In the genomic region with DNA sequence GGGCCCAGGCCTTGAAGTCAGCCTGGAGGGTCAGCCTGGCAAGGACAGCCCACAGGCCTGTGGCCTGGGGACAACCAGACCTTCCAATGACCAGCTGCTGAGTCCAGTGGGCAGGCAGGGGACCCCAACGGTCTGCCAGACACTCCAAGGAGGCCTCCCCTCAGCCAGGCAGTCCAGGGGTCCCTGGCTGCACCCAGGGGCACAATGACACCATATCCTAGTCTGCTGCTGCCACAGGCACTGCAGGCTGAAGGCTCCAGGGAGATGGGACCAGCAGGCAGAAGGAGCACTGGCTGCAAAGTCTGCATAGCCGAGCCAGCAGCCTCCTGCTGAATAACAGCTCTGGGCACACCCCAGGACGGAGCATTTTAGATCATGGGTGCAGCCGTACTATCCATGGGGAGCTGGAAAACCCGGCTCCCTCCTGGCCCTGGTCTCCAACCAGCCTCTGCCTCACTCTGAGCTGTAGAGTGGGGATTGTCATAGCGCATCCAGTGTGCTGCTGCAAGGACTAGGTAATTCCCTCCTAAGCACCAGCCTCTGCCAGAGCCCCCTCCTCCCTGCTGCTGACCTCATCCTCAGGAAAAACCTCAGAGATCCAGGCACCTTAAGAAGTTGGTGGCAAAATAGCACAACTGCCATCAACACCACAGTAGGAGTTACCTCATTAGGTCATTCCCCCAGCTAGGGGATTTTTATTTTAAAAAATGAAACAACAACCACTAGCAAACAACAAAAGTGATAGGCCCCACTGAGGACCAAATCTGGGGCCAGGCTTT, we compare ENCODE assay signal across 1 cellular context.
TF ChIP-seq lines count a peak whose summit lies in the region.

No MANE protein-coding gene starts in this region.

TF ChIP-seq in K562, 482 proteins besides CTCF, POLR2A, EP300 and RAD21 (continued from another document and continues in another):
- TF ChIP-seq, protein P1, sequence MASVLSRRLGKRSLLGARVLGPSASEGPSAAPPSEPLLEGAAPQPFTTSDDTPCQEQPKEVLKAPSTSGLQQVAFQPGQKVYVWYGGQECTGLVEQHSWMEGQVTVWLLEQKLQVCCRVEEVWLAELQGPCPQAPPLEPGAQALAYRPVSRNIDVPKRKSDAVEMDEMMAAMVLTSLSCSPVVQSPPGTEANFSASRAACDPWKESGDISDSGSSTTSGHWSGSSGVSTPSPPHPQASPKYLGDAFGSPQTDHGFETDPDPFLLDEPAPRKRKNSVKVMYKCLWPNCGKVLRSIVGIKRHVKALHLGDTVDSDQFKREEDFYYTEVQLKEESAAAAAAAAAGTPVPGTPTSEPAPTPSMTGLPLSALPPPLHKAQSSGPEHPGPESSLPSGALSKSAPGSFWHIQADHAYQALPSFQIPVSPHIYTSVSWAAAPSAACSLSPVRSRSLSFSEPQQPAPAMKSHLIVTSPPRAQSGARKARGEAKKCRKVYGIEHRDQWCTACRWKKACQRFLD (CRISPR knock-in tag; IDR thresholded peaks at IDR 0.05), result peak; percentile 64
- no peak for TF ChIP-seq ZNF696 (CRISPR knock-in tag; conservative IDR thresholded peaks at IDR 0.05)
- no peak for TF ChIP-seq TSC22D4 (tag; IDR thresholded peaks at IDR 0.05)
- TF ChIP-seq RHOXF2B (CRISPR knock-in tag; conservative IDR thresholded peaks at IDR 0.05), result no peak
- TF ChIP-seq, protein P2, sequence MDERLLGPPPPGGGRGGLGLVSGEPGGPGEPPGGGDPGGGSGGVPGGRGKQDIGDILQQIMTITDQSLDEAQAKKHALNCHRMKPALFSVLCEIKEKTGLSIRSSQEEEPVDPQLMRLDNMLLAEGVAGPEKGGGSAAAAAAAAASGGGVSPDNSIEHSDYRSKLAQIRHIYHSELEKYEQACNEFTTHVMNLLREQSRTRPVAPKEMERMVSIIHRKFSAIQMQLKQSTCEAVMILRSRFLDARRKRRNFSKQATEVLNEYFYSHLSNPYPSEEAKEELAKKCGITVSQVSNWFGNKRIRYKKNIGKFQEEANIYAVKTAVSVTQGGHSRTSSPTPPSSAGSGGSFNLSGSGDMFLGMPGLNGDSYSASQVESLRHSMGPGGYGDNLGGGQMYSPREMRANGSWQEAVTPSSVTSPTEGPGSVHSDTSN (CRISPR knock-in tag; IDR thresholded peaks at IDR 0.05; ENCODE audit: low read depth), result no peak
- TF ChIP-seq, protein P2 (tag; conservative IDR thresholded peaks at IDR 0.05; ENCODE audit: low read depth), result no peak
- TF ChIP-seq ILF3 (IDR thresholded peaks at IDR 0.05; ENCODE audit: borderline replicate concordance), result no peak
- TF ChIP-seq PCBP1 (IDR thresholded peaks at IDR 0.05; ENCODE audit: low read depth, low read length, poor library complexity, severe bottlenecking), result no peak
- TF ChIP-seq HSF4 (CRISPR knock-in tag; IDR thresholded peaks at IDR 0.05; ENCODE audit: borderline replicate concordance), result no peak; the same call in 1 of the 2 replicates
- TF ChIP-seq, protein P3, sequence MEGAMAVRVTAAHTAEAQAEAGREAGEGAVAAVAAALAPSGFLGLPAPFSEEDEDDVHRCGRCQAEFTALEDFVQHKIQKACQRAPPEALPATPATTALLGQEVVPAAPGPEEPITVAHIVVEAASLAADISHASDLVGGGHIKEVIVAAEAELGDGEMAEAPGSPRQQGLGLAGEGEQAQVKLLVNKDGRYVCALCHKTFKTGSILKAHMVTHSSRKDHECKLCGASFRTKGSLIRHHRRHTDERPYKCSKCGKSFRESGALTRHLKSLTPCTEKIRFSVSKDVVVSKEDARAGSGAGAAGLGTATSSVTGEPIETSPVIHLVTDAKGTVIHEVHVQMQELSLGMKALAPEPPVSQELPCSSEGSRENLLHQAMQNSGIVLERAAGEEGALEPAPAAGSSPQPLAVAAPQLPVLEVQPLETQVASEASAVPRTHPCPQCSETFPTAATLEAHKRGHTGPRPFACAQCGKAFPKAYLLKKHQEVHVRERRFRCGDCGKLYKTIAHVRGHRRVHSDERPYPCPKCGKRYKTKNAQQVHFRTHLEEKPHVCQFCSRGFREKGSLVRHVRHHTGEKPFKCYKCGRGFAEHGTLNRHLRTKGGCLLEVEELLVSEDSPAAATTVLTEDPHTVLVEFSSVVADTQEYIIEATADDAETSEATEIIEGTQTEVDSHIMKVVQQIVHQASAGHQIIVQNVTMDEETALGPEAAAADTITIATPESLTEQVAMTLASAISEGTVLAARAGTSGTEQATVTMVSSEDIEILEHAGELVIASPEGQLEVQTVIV (CRISPR knock-in tag; IDR thresholded peaks at IDR 0.05; ENCODE audit: borderline replicate concordance), result no peak
- no peak for TF ChIP-seq RBM22 (IDR thresholded peaks at IDR 0.05; ENCODE audit: low read depth, low read length, poor library complexity, severe bottlenecking)
- no peak for TF ChIP-seq HDAC6 (IDR thresholded peaks at IDR 0.05; ENCODE audit: low read depth, low read length)
- TF ChIP-seq, protein P4, sequence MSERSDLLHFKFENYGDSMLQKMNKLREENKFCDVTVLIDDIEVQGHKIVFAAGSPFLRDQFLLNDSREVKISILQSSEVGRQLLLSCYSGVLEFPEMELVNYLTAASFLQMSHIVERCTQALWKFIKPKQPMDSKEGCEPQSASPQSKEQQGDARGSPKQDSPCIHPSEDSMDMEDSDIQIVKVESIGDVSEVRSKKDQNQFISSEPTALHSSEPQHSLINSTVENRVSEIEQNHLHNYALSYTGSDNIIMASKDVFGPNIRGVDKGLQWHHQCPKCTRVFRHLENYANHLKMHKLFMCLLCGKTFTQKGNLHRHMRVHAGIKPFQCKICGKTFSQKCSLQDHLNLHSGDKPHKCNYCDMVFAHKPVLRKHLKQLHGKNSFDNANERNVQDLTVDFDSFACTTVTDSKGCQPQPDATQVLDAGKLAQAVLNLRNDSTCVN (CRISPR knock-in tag; IDR thresholded peaks at IDR 0.05), result no peak
- TF ChIP-seq WHSC1 (IDR thresholded peaks at IDR 0.05; ENCODE audit: low read length), result peak; percentile 21
- TF ChIP-seq, protein P5, sequence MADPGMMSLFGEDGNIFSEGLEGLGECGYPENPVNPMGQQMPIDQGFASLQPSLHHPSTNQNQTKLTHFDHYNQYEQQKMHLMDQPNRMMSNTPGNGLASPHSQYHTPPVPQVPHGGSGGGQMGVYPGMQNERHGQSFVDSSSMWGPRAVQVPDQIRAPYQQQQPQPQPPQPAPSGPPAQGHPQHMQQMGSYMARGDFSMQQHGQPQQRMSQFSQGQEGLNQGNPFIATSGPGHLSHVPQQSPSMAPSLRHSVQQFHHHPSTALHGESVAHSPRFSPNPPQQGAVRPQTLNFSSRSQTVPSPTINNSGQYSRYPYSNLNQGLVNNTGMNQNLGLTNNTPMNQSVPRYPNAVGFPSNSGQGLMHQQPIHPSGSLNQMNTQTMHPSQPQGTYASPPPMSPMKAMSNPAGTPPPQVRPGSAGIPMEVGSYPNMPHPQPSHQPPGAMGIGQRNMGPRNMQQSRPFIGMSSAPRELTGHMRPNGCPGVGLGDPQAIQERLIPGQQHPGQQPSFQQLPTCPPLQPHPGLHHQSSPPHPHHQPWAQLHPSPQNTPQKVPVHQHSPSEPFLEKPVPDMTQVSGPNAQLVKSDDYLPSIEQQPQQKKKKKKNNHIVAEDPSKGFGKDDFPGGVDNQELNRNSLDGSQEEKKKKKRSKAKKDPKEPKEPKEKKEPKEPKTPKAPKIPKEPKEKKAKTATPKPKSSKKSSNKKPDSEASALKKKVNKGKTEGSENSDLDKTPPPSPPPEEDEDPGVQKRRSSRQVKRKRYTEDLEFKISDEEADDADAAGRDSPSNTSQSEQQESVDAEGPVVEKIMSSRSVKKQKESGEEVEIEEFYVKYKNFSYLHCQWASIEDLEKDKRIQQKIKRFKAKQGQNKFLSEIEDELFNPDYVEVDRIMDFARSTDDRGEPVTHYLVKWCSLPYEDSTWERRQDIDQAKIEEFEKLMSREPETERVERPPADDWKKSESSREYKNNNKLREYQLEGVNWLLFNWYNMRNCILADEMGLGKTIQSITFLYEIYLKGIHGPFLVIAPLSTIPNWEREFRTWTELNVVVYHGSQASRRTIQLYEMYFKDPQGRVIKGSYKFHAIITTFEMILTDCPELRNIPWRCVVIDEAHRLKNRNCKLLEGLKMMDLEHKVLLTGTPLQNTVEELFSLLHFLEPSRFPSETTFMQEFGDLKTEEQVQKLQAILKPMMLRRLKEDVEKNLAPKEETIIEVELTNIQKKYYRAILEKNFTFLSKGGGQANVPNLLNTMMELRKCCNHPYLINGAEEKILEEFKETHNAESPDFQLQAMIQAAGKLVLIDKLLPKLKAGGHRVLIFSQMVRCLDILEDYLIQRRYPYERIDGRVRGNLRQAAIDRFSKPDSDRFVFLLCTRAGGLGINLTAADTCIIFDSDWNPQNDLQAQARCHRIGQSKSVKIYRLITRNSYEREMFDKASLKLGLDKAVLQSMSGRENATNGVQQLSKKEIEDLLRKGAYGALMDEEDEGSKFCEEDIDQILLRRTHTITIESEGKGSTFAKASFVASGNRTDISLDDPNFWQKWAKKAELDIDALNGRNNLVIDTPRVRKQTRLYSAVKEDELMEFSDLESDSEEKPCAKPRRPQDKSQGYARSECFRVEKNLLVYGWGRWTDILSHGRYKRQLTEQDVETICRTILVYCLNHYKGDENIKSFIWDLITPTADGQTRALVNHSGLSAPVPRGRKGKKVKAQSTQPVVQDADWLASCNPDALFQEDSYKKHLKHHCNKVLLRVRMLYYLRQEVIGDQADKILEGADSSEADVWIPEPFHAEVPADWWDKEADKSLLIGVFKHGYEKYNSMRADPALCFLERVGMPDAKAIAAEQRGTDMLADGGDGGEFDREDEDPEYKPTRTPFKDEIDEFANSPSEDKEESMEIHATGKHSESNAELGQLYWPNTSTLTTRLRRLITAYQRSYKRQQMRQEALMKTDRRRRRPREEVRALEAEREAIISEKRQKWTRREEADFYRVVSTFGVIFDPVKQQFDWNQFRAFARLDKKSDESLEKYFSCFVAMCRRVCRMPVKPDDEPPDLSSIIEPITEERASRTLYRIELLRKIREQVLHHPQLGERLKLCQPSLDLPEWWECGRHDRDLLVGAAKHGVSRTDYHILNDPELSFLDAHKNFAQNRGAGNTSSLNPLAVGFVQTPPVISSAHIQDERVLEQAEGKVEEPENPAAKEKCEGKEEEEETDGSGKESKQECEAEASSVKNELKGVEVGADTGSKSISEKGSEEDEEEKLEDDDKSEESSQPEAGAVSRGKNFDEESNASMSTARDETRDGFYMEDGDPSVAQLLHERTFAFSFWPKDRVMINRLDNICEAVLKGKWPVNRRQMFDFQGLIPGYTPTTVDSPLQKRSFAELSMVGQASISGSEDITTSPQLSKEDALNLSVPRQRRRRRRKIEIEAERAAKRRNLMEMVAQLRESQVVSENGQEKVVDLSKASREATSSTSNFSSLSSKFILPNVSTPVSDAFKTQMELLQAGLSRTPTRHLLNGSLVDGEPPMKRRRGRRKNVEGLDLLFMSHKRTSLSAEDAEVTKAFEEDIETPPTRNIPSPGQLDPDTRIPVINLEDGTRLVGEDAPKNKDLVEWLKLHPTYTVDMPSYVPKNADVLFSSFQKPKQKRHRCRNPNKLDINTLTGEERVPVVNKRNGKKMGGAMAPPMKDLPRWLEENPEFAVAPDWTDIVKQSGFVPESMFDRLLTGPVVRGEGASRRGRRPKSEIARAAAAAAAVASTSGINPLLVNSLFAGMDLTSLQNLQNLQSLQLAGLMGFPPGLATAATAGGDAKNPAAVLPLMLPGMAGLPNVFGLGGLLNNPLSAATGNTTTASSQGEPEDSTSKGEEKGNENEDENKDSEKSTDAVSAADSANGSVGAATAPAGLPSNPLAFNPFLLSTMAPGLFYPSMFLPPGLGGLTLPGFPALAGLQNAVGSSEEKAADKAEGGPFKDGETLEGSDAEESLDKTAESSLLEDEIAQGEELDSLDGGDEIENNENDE (IDR thresholded peaks at IDR 0.05; ENCODE audit: low read depth, low read length), result no peak
- TF ChIP-seq ZFP36 (IDR thresholded peaks at IDR 0.05; ENCODE audit: low read depth, low read length, partially characterized antibody), result no peak
- no peak for TF ChIP-seq GATA2 (CRISPR knock-in tag; IDR thresholded peaks at IDR 0.05)
- TF ChIP-seq, protein P6, sequence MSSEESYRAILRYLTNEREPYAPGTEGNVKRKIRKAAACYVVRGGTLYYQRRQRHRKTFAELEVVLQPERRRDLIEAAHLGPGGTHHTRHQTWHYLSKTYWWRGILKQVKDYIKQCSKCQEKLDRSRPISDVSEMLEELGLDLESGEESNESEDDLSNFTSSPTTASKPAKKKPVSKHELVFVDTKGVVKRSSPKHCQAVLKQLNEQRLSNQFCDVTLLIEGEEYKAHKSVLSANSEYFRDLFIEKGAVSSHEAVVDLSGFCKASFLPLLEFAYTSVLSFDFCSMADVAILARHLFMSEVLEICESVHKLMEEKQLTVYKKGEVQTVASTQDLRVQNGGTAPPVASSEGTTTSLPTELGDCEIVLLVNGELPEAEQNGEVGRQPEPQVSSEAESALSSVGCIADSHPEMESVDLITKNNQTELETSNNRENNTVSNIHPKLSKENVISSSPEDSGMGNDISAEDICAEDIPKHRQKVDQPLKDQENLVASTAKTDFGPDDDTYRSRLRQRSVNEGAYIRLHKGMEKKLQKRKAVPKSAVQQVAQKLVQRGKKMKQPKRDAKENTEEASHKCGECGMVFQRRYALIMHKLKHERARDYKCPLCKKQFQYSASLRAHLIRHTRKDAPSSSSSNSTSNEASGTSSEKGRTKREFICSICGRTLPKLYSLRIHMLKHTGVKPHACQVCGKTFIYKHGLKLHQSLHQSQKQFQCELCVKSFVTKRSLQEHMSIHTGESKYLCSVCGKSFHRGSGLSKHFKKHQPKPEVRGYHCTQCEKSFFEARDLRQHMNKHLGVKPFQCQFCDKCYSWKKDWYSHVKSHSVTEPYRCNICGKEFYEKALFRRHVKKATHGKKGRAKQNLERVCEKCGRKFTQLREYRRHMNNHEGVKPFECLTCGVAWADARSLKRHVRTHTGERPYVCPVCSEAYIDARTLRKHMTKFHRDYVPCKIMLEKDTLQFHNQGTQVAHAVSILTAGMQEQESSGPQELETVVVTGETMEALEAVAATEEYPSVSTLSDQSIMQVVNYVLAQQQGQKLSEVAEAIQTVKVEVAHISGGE (CRISPR knock-in tag; IDR thresholded peaks at IDR 0.05), result no peak
- no peak for TF ChIP-seq PML (IDR thresholded peaks at IDR 0.05; ENCODE audit: low read length)
- peak; percentile 47; the same call in 1 of the 2 replicates for TF ChIP-seq JUN (IDR thresholded peaks at IDR 0.05; ENCODE audit: borderline replicate concordance, low read depth, low read length)
- no peak for TF ChIP-seq JUN (CRISPR knock-in tag; IDR thresholded peaks at IDR 0.05; ENCODE audit: borderline replicate concordance)
- no peak for TF ChIP-seq FOXP1 (CRISPR knock-in tag; IDR thresholded peaks at IDR 0.05)
- no peak for TF ChIP-seq GTF2F1 (IDR thresholded peaks at IDR 0.05; ENCODE audit: low read depth, low read length)
- peak; percentile 16 for TF ChIP-seq RBFOX2 (IDR thresholded peaks at IDR 0.05; ENCODE audit: low read depth, low read length)
- no peak for TF ChIP-seq RBM39 (optimal IDR thresholded peaks at IDR 0.05; ENCODE audit: low read depth, low read length)
- no peak for TF ChIP-seq ZNF224 (CRISPR knock-in tag; IDR thresholded peaks at IDR 0.05)
